In the genomic region with DNA sequence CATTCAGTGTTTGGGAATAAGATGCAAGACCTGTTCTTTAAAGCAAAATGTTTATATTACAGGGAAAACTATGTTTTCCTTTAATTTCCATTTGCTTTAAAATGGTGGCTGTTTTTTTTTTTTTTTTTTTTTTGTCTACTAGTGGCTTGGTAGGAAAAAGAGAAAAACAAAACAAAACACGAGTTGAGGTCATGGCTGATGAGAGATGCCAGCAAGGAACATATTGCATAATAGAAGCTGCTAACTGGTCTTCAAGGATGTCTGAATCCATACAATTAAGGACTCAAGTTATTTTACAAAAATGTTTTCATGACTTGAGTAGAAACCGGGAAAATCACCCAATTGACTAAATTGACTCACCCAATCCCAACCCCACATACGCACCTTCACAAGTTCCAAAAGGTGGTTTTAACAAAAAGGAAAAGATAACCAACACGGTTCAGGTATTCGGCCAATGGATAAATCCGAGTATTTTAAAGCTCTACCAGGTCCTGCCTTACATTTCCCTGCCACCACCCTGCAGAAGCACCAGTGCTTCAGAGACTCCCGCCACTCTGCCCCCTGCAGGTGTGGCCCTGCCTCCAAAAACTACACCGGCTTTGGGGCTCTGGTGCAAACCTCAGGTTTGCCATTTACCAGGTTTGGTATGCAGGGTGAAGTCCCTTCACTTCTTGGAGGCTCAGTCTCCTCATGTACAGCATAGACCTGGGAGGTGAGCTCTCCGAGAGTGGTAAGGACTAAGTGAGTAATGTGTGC, we compare ENCODE assay signal across 12 cellular contexts. TPM values are rescaled to one million over a fixed set of nuclear protein-coding genes. Genes with fewer than 3 reads are reported as not detected.
DNase-seq lines count a peak whose midpoint lies in the region; ATAC-seq, FAIRE-seq and TF ChIP-seq lines count a peak whose summit lies in the region.
"Had no signal": no experiment of that assay in that cellular context is flagged by ENCODE, and none has a peak within 500 bp of the region (broad histone marks: within the 10 kb centered on the region; RNA-seq: fewer than 3 reads in every experiment).

No MANE protein-coding gene starts in this region.

- TF ChIP-seq POLR2A in HepG2 (IDR thresholded peaks at IDR 0.05; ENCODE audit: insufficient read depth in 1 of 2, low read depth in 2 of 2, low read length in 2 of 2) (no peak), right lobe of liver (IDR thresholded peaks at IDR 0.05) (no peak)

- in situ Hi-C loops in HepG2 (cut with HindIII; ENCODE audit: extremely low pct_ligation_motif_present, low pct_unique_long_range_greater_than_20kb), result loop anchor here (10.0 kb wide), 1 partner anchor 121 kb away; no protein-coding TSS in a partner anchor

- CTCF ChIA-PET in HepG2 (lab: Yijun Ruan, JAX; ENCODE audit: low intra/inter-chr PET ratio, low total read pairs), result no interaction called here
- CTCF ChIA-PET in PC-9 (lab: Charles Lee), result interaction anchor here (0.7 kb wide), 2 partner anchors 42 to 167 kb away, joined by 8 to 9 read pairs; no protein-coding TSS in a partner anchor
- CTCF ChIA-PET in CD4-positive, alpha-beta T cell (lab: Charles Lee), result interaction anchor here (0.8 kb wide), 1 partner anchor 587 kb away, joined by 3 read pairs; no protein-coding TSS in a partner anchor

- H3K9me2 ChIP-seq in PC-9 (ENCODE audit: insufficient read depth), result no peaks in the 10 kb centered on the region

- POLR2A ChIA-PET in HepG2 (lab: Yijun Ruan, JAX), result no interaction called here
- POLR2A ChIA-PET in PC-9 (lab: Charles Lee; ENCODE audit: unreplicated experiment), result no interaction called here
- POLR2A ChIA-PET in CD4-positive, alpha-beta T cell (lab: Charles Lee), result no interaction called here

- H3K4me3 ChIP-seq in HepG2 (replicated peaks in 1 of 3; ENCODE audit: insufficient read depth in 1 of 3, low read depth in 2 of 3, low read length in 3 of 3) (no peak overlapping the region), right lobe of liver (no peak overlapping the region), PC-9 (no peak overlapping the region), fibroblast of villous mesenchyme (ENCODE audit: low read depth, low read length) (no peak overlapping the region)
- H3K4me3 ChIP-seq: HAP-1, smooth muscle cell had no signal

- BruUV-seq in HepG2 (replicated peaks; lab: Mats Ljungman, UMichigan), result no TSS peak
- no TSS peak for BruUV-seq in PC-9 (replicated peaks; lab: Mats Ljungman, UMichigan)

- no peaks in the 10 kb centered on the region for H3K4me1 ChIP-seq in HepG2 (ENCODE audit: insufficient read depth, low read length)
- no peaks in the 10 kb centered on the region for H3K4me1 ChIP-seq in right lobe of liver
- no peaks in the 10 kb centered on the region for H3K4me1 ChIP-seq in PC-9 (replicated peaks; ENCODE audit: insufficient read depth)

- H3K9ac ChIP-seq in HepG2 (ENCODE audit: insufficient read depth, low read depth, low read length), result no peak overlapping the region

- H3K4me2 ChIP-seq in HepG2 (ENCODE audit: low read depth, low read length) (no peak overlapping the region), PC-9 (no peak overlapping the region)
- H3K4me2 ChIP-seq: smooth muscle cell had no signal

- H3K79me2 ChIP-seq in HepG2 (ENCODE audit: insufficient read depth, low read length) (no peaks in the 10 kb centered on the region), PC-9 (ENCODE audit: low read depth) (peaks cover 6% of the 10 kb centered on the region; the same call in 1 of the 2 replicates)

- TF ChIP-seq EP300 in HepG2 (IDR thresholded peaks at IDR 0.05; ENCODE audit: low read depth in 2 of 2, low read length in 2 of 2), result no peak
- TF ChIP-seq EP300 in HepG2 (CRISPR knock-in tag; IDR thresholded peaks at IDR 0.05; ENCODE audit: borderline replicate concordance), result no peak

- H3K36me3 Mint-ChIP-seq in CD4-positive, alpha-beta T cell (ENCODE audit: low read depth), result no peaks in the 10 kb centered on the region

- H3K4me3 Mint-ChIP-seq in CD4-positive, alpha-beta T cell, result no peak overlapping the region

- DNase-seq in HepG2 (ENCODE audit: low spot score) (no peak), right lobe of liver (no peak), PC-9 (no peak), fibroblast of villous mesenchyme (ENCODE audit: low read depth) (peak; percentile 40), mucosa of gallbladder (ENCODE audit: low spot score) (no peak)
- DNase-seq in CD4-positive, alpha-beta T cell, result no peak
- DNase-seq: activated CD4-positive, alpha-beta T cell treated with anti-CD3 and anti-CD28 coated beads, Interleukin-2, amount 50 U/mL, for 1 hour; NCI-H1694 had no signal

- H3K9me3 ChIP-seq in HepG2 (ENCODE audit: low read length), result no peaks in the 10 kb centered on the region
- no peaks in the 10 kb centered on the region for H3K9me3 ChIP-seq in right lobe of liver
- no peaks in the 10 kb centered on the region for H3K9me3 ChIP-seq in PC-9 (ENCODE audit: insufficient read depth, low read depth)
- H3K9me3 ChIP-seq in CD4-positive, alpha-beta T cell (ENCODE audit: control insufficient read depth, low read length), result no peaks in the 10 kb centered on the region
- H3K9me3 ChIP-seq: HAP-1 had no signal

- no peak for ATAC-seq in HepG2
- no peak for ATAC-seq in right lobe of liver
- no peak for ATAC-seq in CD4-positive, alpha-beta T cell (ENCODE audit: poor library complexity)
- ATAC-seq in GM21367 (IDR thresholded peaks at IDR 0.05; ENCODE audit: unreplicated experiment), result no peak
- ATAC-seq in HG02885 (IDR thresholded peaks at IDR 0.05; ENCODE audit: poor library complexity, unreplicated experiment), result no peak

- FAIRE-seq in HepG2 (lab: Jason Lieb, UNC), result no peak

- TF ChIP-seq CTCF in HepG2 (CRISPR knock-in tag; IDR thresholded peaks at IDR 0.05) (0 out of 2 replicates have a peak, but pooled peaks have one; percentile 20), right lobe of liver (IDR thresholded peaks at IDR 0.05) (peak in 1 of 4 donors; percentile 15), PC-9 (conservative IDR thresholded peaks at IDR 0.05) (no peak), fibroblast of villous mesenchyme (IDR thresholded peaks at IDR 0.05; ENCODE audit: insufficient read depth, low read depth, low read length) (peak; percentile 16)
- TF ChIP-seq CTCF in CD4-positive, alpha-beta T cell (IDR thresholded peaks at IDR 0.05), result no peak

- no peaks in the 10 kb centered on the region for H3F3A ChIP-seq in PC-9 (ENCODE audit: insufficient read depth, low read depth)

- H3K27ac Mint-ChIP-seq in CD4-positive, alpha-beta T cell, result no peak overlapping the region

- H3K27ac ChIP-seq in HepG2 (ENCODE audit: extremely low read length, insufficient read depth, low read length), result no peak overlapping the region
- no peak overlapping the region for H3K27ac ChIP-seq in right lobe of liver
- 0 out of 2 replicates have a peak overlapping the region, but pooled peaks have one; percentile 23 for H3K27ac ChIP-seq in PC-9
- no peak overlapping the region for H3K27ac ChIP-seq in CD4-positive, alpha-beta T cell (ENCODE audit: low read depth, low read length)

- no peaks in the 10 kb centered on the region for H3K4me1 Mint-ChIP-seq in CD4-positive, alpha-beta T cell (ENCODE audit: low read depth)

- H3K27me3 ChIP-seq in HepG2 (ENCODE audit: control insufficient read depth in 1 of 2, insufficient read depth in 2 of 2, low read length in 2 of 2) (no peaks in the 10 kb centered on the region), right lobe of liver (no peaks in the 10 kb centered on the region), PC-9 (ENCODE audit: insufficient read depth, low read depth) (no peaks in the 10 kb centered on the region)
- H3K27me3 ChIP-seq in CD4-positive, alpha-beta T cell (ENCODE audit: control insufficient read depth, insufficient read depth, low read length), result no peaks in the 10 kb centered on the region

- H3K9me3 Mint-ChIP-seq in CD4-positive, alpha-beta T cell, result no peaks in the 10 kb centered on the region

- H2AFZ ChIP-seq in HepG2 (ENCODE audit: low read length) (no peak overlapping the region), PC-9 (no peak overlapping the region)

- TF ChIP-seq RAD21 in HepG2 (CRISPR knock-in tag; IDR thresholded peaks at IDR 0.05), result no peak

- H3K36me3 ChIP-seq in HepG2 (replicated peaks in 1 of 2; ENCODE audit: control insufficient read depth in 1 of 2, insufficient read depth in 2 of 2, low read length in 2 of 2) (no peaks in the 10 kb centered on the region), right lobe of liver (no peaks in the 10 kb centered on the region), PC-9 (ENCODE audit: low read depth) (peaks cover 3% of the 10 kb centered on the region; the same call in 1 of the 2 replicates)

- H4K20me1 ChIP-seq in HepG2 (ENCODE audit: insufficient read depth, low read length), result no peaks in the 10 kb centered on the region
- H4K20me1 ChIP-seq in PC-9 (ENCODE audit: insufficient read depth), result no peaks in the 10 kb centered on the region

- H3K27me3 Mint-ChIP-seq in CD4-positive, alpha-beta T cell, result no peaks in the 10 kb centered on the region

- intact Hi-C loops in HepG2 (cut with micrococcal nuclease; ENCODE audit: unreplicated experiment), result loop anchor here (5.0 kb wide), 1 partner anchor 186 kb away; no protein-coding TSS in a partner anchor
- intact Hi-C loops in right lobe of liver (cut with DNase I), result no loop called here
- intact Hi-C loops in PC-9 (cut with micrococcal nuclease; ENCODE audit: unreplicated experiment), result loop anchor here (10.0 kb wide), 1 partner anchor 51 kb away; no protein-coding TSS in a partner anchor
- intact Hi-C loops in CD4-positive, alpha-beta T cell (cut with DNase I, micrococcal nuclease), result loop anchor here (5.0 kb wide), 1 partner anchor 164 kb away; no protein-coding TSS in a partner anchor

- WGBS in HepG2 (ENCODE audit: low lambda C conversion rate), result 94% methylated on average over 8 of the region's 9 CpGs
- 53% methylated on average over 6 of the region's 9 CpGs for WGBS in right lobe of liver (ENCODE audit: insufficient coverage, low coverage, low lambda C conversion rate, missing lambda C conversion rate)

RNA-seq across cellular contexts. Expression of gene PIR, which starts 27.1 kb away (rescaled TPM):
- 38.0 and 53.3 TPM in 2 replicates for total RNA-seq in HepG2 (2016; rRNA removed; fragmentation: Illumina TruSeq; extraction: Trizol)
- 14.2 and 15.4 TPM in 2 replicates for total RNA-seq in HepG2 (2016; cell fraction: cytosol; rRNA removed; fragmentation: Illumina TruSeq; extraction: Trizol; ENCODE audit: low read depth)
- 38.2 and 51.8 TPM in 2 replicates for total RNA-seq in HepG2 (2016; cell fraction: insoluble cytoplasmic fraction; rRNA removed; fragmentation: Illumina TruSeq; extraction: Trizol)
- total RNA-seq in HepG2 (2016; cell fraction: membrane; rRNA removed; fragmentation: Illumina TruSeq; extraction: Trizol), result 14.3 and 19.0 TPM in 2 replicates
- total RNA-seq in HepG2 (2016; cell fraction: nucleus; rRNA removed; fragmentation: Illumina TruSeq; extraction: Trizol), result 16.5 and 17.3 TPM in 2 replicates
- polyA plus RNA-seq in HepG2 (2011; rRNA removed), result 7.7 and 12.2 TPM in 2 replicates
- polyA plus RNA-seq in HepG2 (2011; cell fraction: cytosol; rRNA removed), result 8.5 and 9.1 TPM in 2 replicates
- polyA plus RNA-seq in HepG2 (2011; cell fraction: nucleus; rRNA removed), result 2.2 and 3.0 TPM in 2 replicates
- 15.9 and 17.9 TPM in 2 replicates for polyA plus RNA-seq in HepG2 (2012)
- polyA plus RNA-seq in HepG2 (2016; cell fraction: cytosol; fragmentation: Illumina TruSeq; extraction: Trizol; ENCODE audit: low read depth), result 12.3 and 13.7 TPM in 2 replicates
- polyA plus RNA-seq in HepG2 (2016; cell fraction: insoluble cytoplasmic fraction; fragmentation: Illumina TruSeq; extraction: Trizol; ENCODE audit: low read depth), result 47.9 and 50.6 TPM in 2 replicates
- 14.0 and 14.3 TPM in 2 replicates for polyA plus RNA-seq in HepG2 (2016; cell fraction: membrane; fragmentation: Illumina TruSeq; extraction: Trizol; ENCODE audit: low read depth)
- 18.1 and 26.3 TPM in 2 replicates for polyA plus RNA-seq in HepG2 (2016; cell fraction: nucleus; fragmentation: Illumina TruSeq; extraction: Trizol; ENCODE audit: insufficient read depth, low read depth)
- polyA minus RNA-seq in HepG2 (2011; rRNA and poly(A)+ RNA removed; ENCODE audit: low replicate concordance), result 3.3 and 25.0 TPM in 2 replicates
- 3.9 and 4.1 TPM in 2 replicates for polyA minus RNA-seq in HepG2 (2011; cell fraction: cytosol; rRNA and poly(A)+ RNA removed)
- 5.3 and 6.8 TPM in 2 replicates for polyA minus RNA-seq in HepG2 (2011; cell fraction: nucleus; rRNA and poly(A)+ RNA removed)
- total RNA-seq in right lobe of liver, result 10 to 100 TPM; 13.3 to 42.1 (median 23.1) TPM
- 177 and 197 TPM in 2 replicates for total RNA-seq in PC-9 (2021)
- total RNA-seq in fibroblast of villous mesenchyme, result 12.9 and 17.7 TPM in 2 replicates
- not detected for total RNA-seq in CD4-positive, alpha-beta T cell
- 25.1 TPM for total RNA-seq in mucosa of gallbladder

RNA-seq across cellular contexts. Expression of gene BMX, which starts 34.5 kb away (rescaled TPM):
- total RNA-seq in HepG2 (2016; rRNA removed; fragmentation: Illumina TruSeq; extraction: Trizol), result not detected in 2 replicates
- not detected in 2 replicates for total RNA-seq in HepG2 (2016; cell fraction: cytosol; rRNA removed; fragmentation: Illumina TruSeq; extraction: Trizol; ENCODE audit: low read depth)
- not detected in 2 replicates for total RNA-seq in HepG2 (2016; cell fraction: insoluble cytoplasmic fraction; rRNA removed; fragmentation: Illumina TruSeq; extraction: Trizol)
- total RNA-seq in HepG2 (2016; cell fraction: membrane; rRNA removed; fragmentation: Illumina TruSeq; extraction: Trizol), result not detected in 2 replicates
- not detected in 2 replicates for total RNA-seq in HepG2 (2016; cell fraction: nucleus; rRNA removed; fragmentation: Illumina TruSeq; extraction: Trizol)
- not detected in 2 replicates for polyA plus RNA-seq in HepG2 (2011; rRNA removed)
- polyA plus RNA-seq in HepG2 (2011; cell fraction: cytosol; rRNA removed), result not detected in 2 replicates
- polyA plus RNA-seq in HepG2 (2011; cell fraction: nucleus; rRNA removed), result not detected in 2 replicates
- polyA plus RNA-seq in HepG2 (2012), result not detected in 2 replicates
- not detected in 2 replicates for polyA plus RNA-seq in HepG2 (2016; cell fraction: cytosol; fragmentation: Illumina TruSeq; extraction: Trizol; ENCODE audit: low read depth)
- not detected in 2 replicates for polyA plus RNA-seq in HepG2 (2016; cell fraction: insoluble cytoplasmic fraction; fragmentation: Illumina TruSeq; extraction: Trizol; ENCODE audit: low read depth)
- not detected in 2 replicates for polyA plus RNA-seq in HepG2 (2016; cell fraction: membrane; fragmentation: Illumina TruSeq; extraction: Trizol; ENCODE audit: low read depth)
- polyA plus RNA-seq in HepG2 (2016; cell fraction: nucleus; fragmentation: Illumina TruSeq; extraction: Trizol; ENCODE audit: insufficient read depth, low read depth), result not detected in 2 replicates
- not detected in 2 replicates for polyA minus RNA-seq in HepG2 (2011; rRNA and poly(A)+ RNA removed; ENCODE audit: low replicate concordance)
- polyA minus RNA-seq in HepG2 (2011; cell fraction: cytosol; rRNA and poly(A)+ RNA removed), result not detected in 2 replicates
- polyA minus RNA-seq in HepG2 (2011; cell fraction: nucleus; rRNA and poly(A)+ RNA removed), result not detected in 2 replicates
- 1 to 10 TPM in 1 of 6 experiments, under 1 TPM in 5; 0.33 to 1.7 (median 0.45) TPM for total RNA-seq in right lobe of liver
- total RNA-seq in PC-9 (2021), result not detected in 2 replicates
- total RNA-seq in fibroblast of villous mesenchyme, result under 0.01 TPM in 1 of 2 replicates, not detected in the other
- not detected for total RNA-seq in CD4-positive, alpha-beta T cell
- total RNA-seq in mucosa of gallbladder, result 3.7 TPM
- total RNA-seq: smooth muscle cell had no signal
- polyA plus RNA-seq: smooth muscle cell had no signal

Comparison
In these comparisons a context has a peak if more than half of its experiments do, and no peak if none do; other contexts are left out.
1. intact Hi-C loops: an anchor here in HepG2 (5.0 kb wide), PC-9 (10.0 kb wide) and CD4-positive, alpha-beta T cell (5.0 kb wide); none called in right lobe of liver.
2. CTCF ChIP-seq: peak in HepG2 (single experiment) and fibroblast of villous mesenchyme (single experiment); none in PC-9 (single experiment) and CD4-positive, alpha-beta T cell (single experiment).
3. RNA of gene PIR, which starts 27.1 kb away (total RNA-seq): 177 to 197 TPM in PC-9, 14.2 to 53.3 TPM in HepG2, 25.1 TPM in mucosa of gallbladder (single experiment), 13.3 to 42.1 TPM in right lobe of liver and 12.9 to 17.7 TPM in fibroblast of villous mesenchyme; not detected in CD4-positive, alpha-beta T cell; every median in the first group is over 10 times any median in the second.